11 cellular contexts compared by ENCODE assay signal in genomic region chr17:77385750-77386501, GRCh38.
A peak's percentile ranks its signal among the peaks of the same experiment; 100 is the strongest.
DNase-seq lines count a peak whose midpoint lies in the region; ATAC-seq and TF ChIP-seq lines count a peak whose summit lies in the region.
"Had no signal": no experiment of that assay in that cellular context is flagged by ENCODE, and none has a peak within 500 bp of the region (broad histone marks: within the 10 kb centered on the region; RNA-seq: fewer than 3 reads in every experiment).

No MANE protein-coding gene starts in this region.

- H3K9ac ChIP-seq in smooth muscle cell (ENCODE audit: low read depth), result no peak overlapping the region
- H3K9ac ChIP-seq in colonic mucosa (ENCODE audit: low read depth in 2 of 2, low read length in 2 of 2), result peak overlapping the region in 1 of 2 donors; percentile 19

- H3F3A ChIP-seq in smooth muscle cell (ENCODE audit: low read depth), result peaks cover 8% of the 10 kb centered on the region

- TF ChIP-seq CTCF in HFFc6 (IDR thresholded peaks at IDR 0.05) (no peak), adrenal gland (IDR thresholded peaks at IDR 0.05) (no peak), smooth muscle cell (IDR thresholded peaks at IDR 0.05; ENCODE audit: borderline replicate concordance, insufficient read depth, poor library complexity, severe bottlenecking) (no peak), colonic mucosa (IDR thresholded peaks at IDR 0.05) (no peak)

- H3K9me3 Mint-ChIP-seq in HFFc6 (no peaks in the 10 kb centered on the region), immature natural killer cell (no peaks in the 10 kb centered on the region)

- no peaks in the 10 kb centered on the region for H3K36me3 ChIP-seq in adrenal gland (replicated peaks in 1 of 2)
- no peaks in the 10 kb centered on the region for H3K36me3 ChIP-seq in smooth muscle cell (ENCODE audit: low read depth)
- H3K36me3 ChIP-seq in colonic mucosa, result no peaks in the 10 kb centered on the region

- peak overlapping the region; percentile 71 to 96 (median 77) for H3K27ac ChIP-seq in adrenal gland
- peak overlapping the region; percentile 22 for H3K27ac ChIP-seq in smooth muscle cell (ENCODE audit: low read depth)
- no peak overlapping the region for H3K27ac ChIP-seq in colonic mucosa
- H3K27ac ChIP-seq: foreskin keratinocyte had no signal

- peaks cover 83 to 94% of the 10 kb centered on the region in 2 donors for H3K4me1 ChIP-seq in adrenal gland (replicated peaks in 1 of 2)
- peaks cover 66% of the 10 kb centered on the region for H3K4me1 ChIP-seq in smooth muscle cell (ENCODE audit: low read depth)
- peaks cover 10% of the 10 kb centered on the region for H3K4me1 ChIP-seq in colonic mucosa

- H3K79me2 ChIP-seq in smooth muscle cell (ENCODE audit: low read depth), result peaks cover 91% of the 10 kb centered on the region

- H3K4me2 ChIP-seq in smooth muscle cell, result peak overlapping the region; percentile 58

- peaks cover 95% of the 10 kb centered on the region for H4K20me1 ChIP-seq in smooth muscle cell (ENCODE audit: low read depth)

- H3K27ac Mint-ChIP-seq in HFFc6 (peak overlapping the region; percentile 37), immature natural killer cell (peak overlapping the region in 4 of 6 donors; percentile 43 to 74 (median 60))

- DNase-seq in HFFc6, result no peak
- peak; percentile 54 to 80 (median 71) for DNase-seq in adrenal gland
- no peak for DNase-seq in immature natural killer cell
- DNase-seq in smooth muscle cell (lab: John Stamatoyannopoulos, UW; ENCODE audit: unreplicated experiment), result no peak
- DNase-seq in colonic mucosa, result no peak
- DNase-seq in SIG-M5 treated with dmso at 0.1 percent for 504 hours (lab: John Stamatoyannopoulos, UW; ENCODE audit: unreplicated experiment), result no peak
- DNase-seq: foreskin keratinocyte, NCI-H345 had no signal

- ATAC-seq in GM21825 (IDR thresholded peaks at IDR 0.05; ENCODE audit: unreplicated experiment) (no peak), GM18498 (IDR thresholded peaks at IDR 0.05; ENCODE audit: unreplicated experiment) (no peak)
- ATAC-seq: foreskin keratinocyte, GM12878 had no signal

- no peak for TF ChIP-seq POLR2A in adrenal gland (IDR thresholded peaks at IDR 0.05)

- no peak overlapping the region; the same call in 1 of the 2 replicates for H3K4me3 Mint-ChIP-seq in HFFc6
- peak overlapping the region in 3 of 5 donors; percentile 12 to 47 (median 30) for H3K4me3 Mint-ChIP-seq in immature natural killer cell

- H3K36me3 Mint-ChIP-seq in HFFc6 (ENCODE audit: low read depth) (no peaks in the 10 kb centered on the region), immature natural killer cell (no peaks in the 10 kb centered on the region)

- no peak overlapping the region for H2AFZ ChIP-seq in smooth muscle cell (ENCODE audit: low read depth)

- H3K4me1 Mint-ChIP-seq in HFFc6 (ENCODE audit: low read depth) (peaks cover 83% of the 10 kb centered on the region), immature natural killer cell (peaks cover 87 to 91% of the 10 kb centered on the region in 2 donors)

- H3K4me3 ChIP-seq in adrenal gland (no peak overlapping the region), smooth muscle cell (no peak overlapping the region), colonic mucosa (no peak overlapping the region)
- H3K4me3 ChIP-seq: GM12878 had no signal

- no peaks in the 10 kb centered on the region for H3K27me3 ChIP-seq in adrenal gland
- H3K27me3 ChIP-seq in smooth muscle cell (ENCODE audit: low read depth), result no peaks in the 10 kb centered on the region
- H3K27me3 ChIP-seq in colonic mucosa, result no peaks in the 10 kb centered on the region
- H3K27me3 ChIP-seq: foreskin keratinocyte had no signal

- H3K9me3 ChIP-seq in adrenal gland (replicated peaks in 1 of 3), result no peaks in the 10 kb centered on the region
- no peaks in the 10 kb centered on the region for H3K9me3 ChIP-seq in smooth muscle cell (replicated peaks; ENCODE audit: low read depth)
- H3K9me3 ChIP-seq in colonic mucosa, result no peaks in the 10 kb centered on the region

- H3K27me3 Mint-ChIP-seq in HFFc6 (ENCODE audit: insufficient read depth) (peaks cover 3% of the 10 kb centered on the region; the same call in 1 of the 2 replicates), immature natural killer cell (ENCODE audit: low read depth in 3 of 3) (no peaks in the 10 kb centered on the region)

- 17 to 40% (median 21%) methylated on average over 3 to 16 of the region's 16 CpGs for WGBS in adrenal gland, 4 donors
- 66% methylated on average over 16 of the region's 16 CpGs for WGBS in smooth muscle cell (ENCODE audit: low lambda C conversion rate)

- intact Hi-C loops in adrenal gland (cut with DNase I), result no loop called here
- intact Hi-C loops in colonic mucosa (cut with DNase I), result no loop called here

Comparison
In these comparisons a context has a peak if more than half of its experiments do, and no peak if none do; other contexts are left out.
1. DNase-seq: peak in adrenal gland (7 of 7); none in HFFc6 (single experiment), immature natural killer cell (0 of 3), smooth muscle cell (single experiment), colonic mucosa (single experiment) and SIG-M5 treated with dmso at 0.1 percent for 504 hours (single experiment).